10 cellular contexts compared by ENCODE assay signal in the genomic region with DNA sequence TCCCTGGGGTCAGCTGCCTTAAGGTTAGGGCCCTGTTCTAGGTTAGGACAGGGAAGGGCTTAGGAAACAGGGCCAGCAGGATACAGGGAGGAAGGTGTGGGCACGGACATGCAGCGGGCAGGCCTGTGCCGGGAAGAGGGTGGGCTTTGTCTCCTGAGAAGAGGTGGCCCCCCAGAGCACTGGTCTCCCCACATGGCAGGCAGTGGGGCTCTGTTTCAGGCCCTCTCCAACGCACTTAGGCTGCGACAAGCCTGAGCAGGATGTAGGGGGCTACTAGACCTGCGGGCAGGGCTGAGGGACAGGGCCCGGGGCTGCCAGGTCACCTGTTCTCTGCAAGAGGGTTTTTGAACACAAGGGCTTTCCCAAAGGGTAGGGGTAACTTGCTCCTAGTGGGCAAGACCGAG. TPM values are rescaled to one million over a fixed set of nuclear protein-coding genes. Genes with fewer than 3 reads are reported as not detected.
DNase-seq lines count a peak whose midpoint lies in the region; ATAC-seq and TF ChIP-seq lines count a peak whose summit lies in the region.
"Had no signal": no experiment of that assay in that cellular context is flagged by ENCODE, and none has a peak within 500 bp of the region (broad histone marks: within the 10 kb centered on the region; RNA-seq: fewer than 3 reads in every experiment).

No MANE protein-coding gene starts in this region.

- no peaks in the 10 kb centered on the region for H3K27me3 ChIP-seq in CD4-positive, alpha-beta T cell (ENCODE audit: control insufficient read depth, insufficient read depth, low read length)
- H3K27me3 ChIP-seq in HL-60 (ENCODE audit: insufficient read depth, poor library complexity, severe bottlenecking) (no peaks in the 10 kb centered on the region), neural progenitor cell (no peaks in the 10 kb centered on the region)
- H3K27me3 ChIP-seq: tibial artery had no signal

- H3K9ac ChIP-seq in neural progenitor cell = no peak overlapping the region

- DNase-seq in CD4-positive, alpha-beta T cell = no peak
- DNase-seq in HL-60 (ENCODE audit: low read depth in 1 of 2, low spot score in 1 of 2) (no peak), neural progenitor cell (ENCODE audit: low spot score) (no peak), DMS153 treated with DMSO at 0.1 percent for 48 hours (lab: John Stamatoyannopoulos, UW; ENCODE audit: unreplicated experiment) (no peak), GF-D8 (lab: John Stamatoyannopoulos, UW) (no peak)
- DNase-seq: KG1, tibial artery had no signal

- peaks cover 98% of the 10 kb centered on the region for H3K4me1 Mint-ChIP-seq in CD4-positive, alpha-beta T cell (ENCODE audit: low read depth)
- H3K4me1 Mint-ChIP-seq in brain = peaks cover 100% of the 10 kb centered on the region
- peaks cover 34% of the 10 kb centered on the region for H3K4me1 Mint-ChIP-seq in neural progenitor cell

- no peak for TF ChIP-seq CTCF in CD4-positive, alpha-beta T cell (IDR thresholded peaks at IDR 0.05)
- no peak for TF ChIP-seq CTCF in HL-60 (IDR thresholded peaks at IDR 0.05; ENCODE audit: insufficient read depth, low read length)
- no peak for TF ChIP-seq CTCF in brain (conservative IDR thresholded peaks at IDR 0.05)
- no peak for TF ChIP-seq CTCF in neural progenitor cell (IDR thresholded peaks at IDR 0.05)

- no peaks in the 10 kb centered on the region for H3K36me3 ChIP-seq in neural progenitor cell

- ATAC-seq in CD4-positive, alpha-beta T cell (ENCODE audit: poor library complexity) = no peak
- ATAC-seq in GM18909 (IDR thresholded peaks at IDR 0.05; ENCODE audit: poor library complexity, unreplicated experiment) (no peak), HG02885 (IDR thresholded peaks at IDR 0.05; ENCODE audit: poor library complexity, unreplicated experiment) (no peak)

- H3K27me3 Mint-ChIP-seq in CD4-positive, alpha-beta T cell = no peaks in the 10 kb centered on the region
- H3K27me3 Mint-ChIP-seq in brain (no peaks in the 10 kb centered on the region), neural progenitor cell (ENCODE audit: insufficient read depth, low read depth) (no peaks in the 10 kb centered on the region)

- no peaks in the 10 kb centered on the region for H3F3A ChIP-seq in neural progenitor cell (ENCODE audit: low read depth)

- peaks cover 39% of the 10 kb centered on the region for H3K79me2 ChIP-seq in neural progenitor cell (ENCODE audit: low read depth)

- peak overlapping the region; percentile 99 for H3K27ac ChIP-seq in CD4-positive, alpha-beta T cell (ENCODE audit: low read depth, low read length)
- H3K27ac ChIP-seq in HL-60 (replicated peaks) (peak overlapping the region; percentile 91), neural progenitor cell (no peak overlapping the region)

- no peak overlapping the region for H2AFZ ChIP-seq in neural progenitor cell (replicated peaks)

- CTCF ChIA-PET in CD4-positive, alpha-beta T cell (lab: Charles Lee) = interaction anchor here (1.3 to 1.9 kb wide), 3 partner anchors 18 to 115 kb away, joined by 4 to 6 read pairs (median 5); no protein-coding TSS in a partner anchor

- no peaks in the 10 kb centered on the region for H3K9me3 Mint-ChIP-seq in CD4-positive, alpha-beta T cell
- H3K9me3 Mint-ChIP-seq in brain = no peaks in the 10 kb centered on the region
- no peaks in the 10 kb centered on the region for H3K9me3 Mint-ChIP-seq in neural progenitor cell

- peaks cover 55% of the 10 kb centered on the region for H4K20me1 ChIP-seq in neural progenitor cell (ENCODE audit: low read depth)

- peaks cover 41% of the 10 kb centered on the region for H3K4me1 ChIP-seq in neural progenitor cell

- H3K27ac Mint-ChIP-seq in CD4-positive, alpha-beta T cell = peak overlapping the region; percentile 90
- peak overlapping the region in 3 of 5 experiments; percentile 29 to 91 (median 62) for H3K27ac Mint-ChIP-seq in brain
- H3K27ac Mint-ChIP-seq in neural progenitor cell = peak overlapping the region; percentile 46

- intact Hi-C loops in CD4-positive, alpha-beta T cell (cut with DNase I, micrococcal nuclease) = loop anchor here (2.0 to 5.0 kb wide), 4 partner anchors 13 to 143 kb away; no protein-coding TSS in a partner anchor

- POLR2A ChIA-PET in CD4-positive, alpha-beta T cell (lab: Charles Lee) = interaction anchor here (0.8 to 25.4 kb wide), 21 partner anchors 9 to 336 kb away, joined by 3 to 566 read pairs (median 16); a partner anchor contains a TSS

- no peak overlapping the region for H3K4me3 ChIP-seq in HL-60 (replicated peaks; ENCODE audit: insufficient read depth, low read length)
- H3K4me3 ChIP-seq in neural progenitor cell = no peak overlapping the region
- H3K4me3 ChIP-seq: tibial artery had no signal

- peaks cover 40% of the 10 kb centered on the region for H3K36me3 Mint-ChIP-seq in CD4-positive, alpha-beta T cell (ENCODE audit: low read depth)
- peaks cover 14% of the 10 kb centered on the region for H3K36me3 Mint-ChIP-seq in brain
- peaks cover 3% of the 10 kb centered on the region for H3K36me3 Mint-ChIP-seq in neural progenitor cell

- no peak overlapping the region for H3K4me2 ChIP-seq in neural progenitor cell

- peak overlapping the region; percentile 77 for H3K4me3 Mint-ChIP-seq in CD4-positive, alpha-beta T cell
- H3K4me3 Mint-ChIP-seq in brain = no peak overlapping the region
- H3K4me3 Mint-ChIP-seq in neural progenitor cell = no peak overlapping the region

- H3K9me3 ChIP-seq in CD4-positive, alpha-beta T cell (ENCODE audit: control insufficient read depth, low read length) = no peaks in the 10 kb centered on the region
- H3K9me3 ChIP-seq in neural progenitor cell (ENCODE audit: low read depth) = no peaks in the 10 kb centered on the region
- H3K9me3 ChIP-seq: tibial artery had no signal

RNA-seq across cellular contexts. Expression of a gene that starts 33.5 kb away (rescaled TPM):
- total RNA-seq in CD4-positive, alpha-beta T cell = 100 to 1,000 TPM; 284 to 308 TPM
- polyA plus RNA-seq in brain (ENCODE audit: insufficient read depth, low read depth, low replicate concordance) = 88.5 TPM
- 11.9 and 25.1 TPM in 2 replicates for total RNA-seq in neural progenitor cell (ENCODE audit: low replicate concordance)

Comparison
In these comparisons a context has a peak if more than half of its experiments do, and no peak if none do; other contexts are left out.
1. RNA of a gene that starts 33.5 kb away (total RNA-seq): 284 to 308 TPM in CD4-positive, alpha-beta T cell; 11.9 to 25.1 TPM in neural progenitor cell; every median in the first group is over 10 times any median in the second.
2. Peak in every context shown above with its lines, with median percentiles within 50 percentile points of each other: H3K27ac Mint-ChIP-seq.